In genomic region chr12:101018540-101018939, GRCh38 we compare ENCODE assay signal across 12 cellular contexts.
DNase-seq lines count a peak whose midpoint lies in the region; ATAC-seq, FAIRE-seq and TF ChIP-seq lines count a peak whose summit lies in the region.
"Had no signal": no experiment of that assay in that cellular context is flagged by ENCODE, and none has a peak within 500 bp of the region (broad histone marks: within the 10 kb centered on the region; RNA-seq: fewer than 3 reads in every experiment).

No MANE protein-coding gene starts in this region.

- no peak overlapping the region for H3K9ac ChIP-seq in HepG2 (ENCODE audit: insufficient read depth, low read depth, low read length)
- peak overlapping the region; percentile 74 for H3K9ac ChIP-seq in astrocyte (ENCODE audit: low read length)

- no peaks in the 10 kb centered on the region for H4K20me1 ChIP-seq in HepG2 (ENCODE audit: insufficient read depth, low read length)
- H4K20me1 ChIP-seq in astrocyte (ENCODE audit: insufficient read depth, low read length) = no peaks in the 10 kb centered on the region

- DNase-seq in HepG2 (ENCODE audit: low spot score) = peak; percentile 44
- no peak for DNase-seq in right lobe of liver
- DNase-seq in astrocyte (ENCODE audit: low read depth) = peak; percentile 99
- DNase-seq in iPS-NIHi11 (ENCODE audit: low spot score) = peak; percentile 30
- DNase-seq in central memory CD4-positive, alpha-beta T cell = no peak
- no peak for DNase-seq in small intestine
- DNase-seq in left lobe of liver (ENCODE audit: low spot score) = no peak
- DNase-seq: BE2C, NCI-H2029 treated with DMSO at 0.1 percent for 48 hours, uterus had no signal

- H3K27ac Mint-ChIP-seq in astrocyte (ENCODE audit: unreplicated experiment) = peak overlapping the region; percentile 99

- CTCF ChIA-PET in HepG2 (lab: Yijun Ruan, JAX; ENCODE audit: low intra/inter-chr PET ratio, low total read pairs) = no interaction called here

- no peak overlapping the region for H3K27ac ChIP-seq in HepG2 (ENCODE audit: extremely low read length, insufficient read depth, low read length)
- no peak overlapping the region for H3K27ac ChIP-seq in right lobe of liver
- H3K27ac ChIP-seq in astrocyte (ENCODE audit: low read depth, low read length) = peak overlapping the region; percentile 96
- H3K27ac ChIP-seq in small intestine (ENCODE audit: low read depth in 1 of 2, low read length in 1 of 2) = no peak overlapping the region
- H3K27ac ChIP-seq: uterus had no signal

- no TSS peak for BruUV-seq in HepG2 (replicated peaks; lab: Mats Ljungman, UMichigan)

- no peak overlapping the region for H3K4me2 ChIP-seq in HepG2 (ENCODE audit: low read depth, low read length)
- peak overlapping the region; percentile 75 for H3K4me2 ChIP-seq in astrocyte (ENCODE audit: low read length)

- WGBS in HepG2 (ENCODE audit: low lambda C conversion rate) = 1% methylated on average over 2 of the region's 2 CpGs
- 29% methylated on average over 2 of the region's 2 CpGs for WGBS in right lobe of liver (ENCODE audit: insufficient coverage, low coverage, low lambda C conversion rate, missing lambda C conversion rate)
- WGBS in small intestine, 3 donors = 37 to 65% (median 63%) methylated on average over 2 of the region's 2 CpGs

- TF ChIP-seq POLR2A in HepG2 (IDR thresholded peaks at IDR 0.05; ENCODE audit: insufficient read depth in 1 of 2, low read depth in 2 of 2, low read length in 2 of 2) = no peak
- no peak for TF ChIP-seq POLR2A in right lobe of liver (IDR thresholded peaks at IDR 0.05)

- TF ChIP-seq CTCF in HepG2 (CRISPR knock-in tag; IDR thresholded peaks at IDR 0.05) (no peak), right lobe of liver (IDR thresholded peaks at IDR 0.05) (no peak), astrocyte (IDR thresholded peaks at IDR 0.05; ENCODE audit: insufficient read depth, low read depth, low read length) (no peak)

- H3K4me3 ChIP-seq in HepG2 (replicated peaks in 1 of 3; ENCODE audit: insufficient read depth in 1 of 3, low read depth in 2 of 3, low read length in 3 of 3) = no peak overlapping the region
- no peak overlapping the region for H3K4me3 ChIP-seq in right lobe of liver
- H3K4me3 ChIP-seq in astrocyte (ENCODE audit: insufficient read depth, low read depth, low read length) = peak overlapping the region; percentile 7
- no peak overlapping the region for H3K4me3 ChIP-seq in small intestine (ENCODE audit: low read depth in 1 of 2, low read length in 2 of 2)
- H3K4me3 ChIP-seq: uterus had no signal

- H3K9me3 Mint-ChIP-seq in astrocyte (ENCODE audit: unreplicated experiment) = peaks cover 5% of the 10 kb centered on the region

- ATAC-seq in HepG2 = no peak
- no peak for ATAC-seq in right lobe of liver
- ATAC-seq in GM18870 (IDR thresholded peaks at IDR 0.05; ENCODE audit: unreplicated experiment) = no peak
- ATAC-seq in left lobe of liver = no peak

- H3K79me2 ChIP-seq in HepG2 (ENCODE audit: insufficient read depth, low read length) (no peaks in the 10 kb centered on the region), astrocyte (ENCODE audit: insufficient read depth, low read length) (no peaks in the 10 kb centered on the region)

- no peak for FAIRE-seq in HepG2 (lab: Jason Lieb, UNC)
- FAIRE-seq in astrocyte (lab: Jason Lieb, UNC) = peak; percentile 97
- FAIRE-seq in small intestine (lab: Jason Lieb, UNC) = no peak
- FAIRE-seq: GM12891 had no signal

- H3K36me3 ChIP-seq in HepG2 (replicated peaks in 1 of 2; ENCODE audit: control insufficient read depth in 1 of 2, insufficient read depth in 2 of 2, low read length in 2 of 2) (no peaks in the 10 kb centered on the region), right lobe of liver (no peaks in the 10 kb centered on the region), astrocyte (ENCODE audit: insufficient read depth, low read length) (no peaks in the 10 kb centered on the region), small intestine (ENCODE audit: control insufficient read depth in 2 of 2, insufficient read depth in 2 of 2, low read length in 2 of 2) (no peaks in the 10 kb centered on the region)
- H3K36me3 ChIP-seq: BE2C, uterus had no signal

- in situ Hi-C loops in HepG2 (cut with HindIII; ENCODE audit: extremely low pct_ligation_motif_present, low pct_unique_long_range_greater_than_20kb) = no loop called here

- peak overlapping the region; percentile 28 for H3K4me3 Mint-ChIP-seq in astrocyte (ENCODE audit: unreplicated experiment)

- peaks cover 17% of the 10 kb centered on the region for H3K36me3 Mint-ChIP-seq in astrocyte (ENCODE audit: low read depth, unreplicated experiment)

- TF ChIP-seq EP300 in HepG2 (IDR thresholded peaks at IDR 0.05; ENCODE audit: low read depth in 2 of 2, low read length in 2 of 2) = no peak
- TF ChIP-seq EP300 in HepG2 (CRISPR knock-in tag; IDR thresholded peaks at IDR 0.05; ENCODE audit: borderline replicate concordance) = no peak

- POLR2A ChIA-PET in HepG2 (lab: Yijun Ruan, JAX) = no interaction called here

- TF ChIP-seq RAD21 in HepG2 (CRISPR knock-in tag; IDR thresholded peaks at IDR 0.05) = no peak

- H3K27me3 ChIP-seq in HepG2 (ENCODE audit: control insufficient read depth in 1 of 2, insufficient read depth in 2 of 2, low read length in 2 of 2) = peaks cover 0 to 1% of the 10 kb centered on the region in 2 experiments; a peak in 1 of 5 replicates
- H3K27me3 ChIP-seq in right lobe of liver = no peaks in the 10 kb centered on the region
- H3K27me3 ChIP-seq in astrocyte (ENCODE audit: insufficient read depth, low read length) = no peaks in the 10 kb centered on the region
- H3K27me3 ChIP-seq in small intestine (ENCODE audit: control insufficient read depth in 2 of 2, insufficient read depth in 2 of 2, low read length in 2 of 2) = no peaks in the 10 kb centered on the region
- H3K27me3 ChIP-seq: BE2C, uterus had no signal

- H3K9me3 ChIP-seq in HepG2 (ENCODE audit: low read length) (no peaks in the 10 kb centered on the region), right lobe of liver (no peaks in the 10 kb centered on the region), astrocyte (ENCODE audit: insufficient read depth, low read depth, low read length) (peaks cover 5% of the 10 kb centered on the region), small intestine (ENCODE audit: control insufficient read depth, low read depth) (no peaks in the 10 kb centered on the region)
- H3K9me3 ChIP-seq: BE2C, uterus had no signal

- H3K4me1 ChIP-seq in HepG2 (ENCODE audit: insufficient read depth, low read length) (no peaks in the 10 kb centered on the region), right lobe of liver (no peaks in the 10 kb centered on the region), astrocyte (ENCODE audit: insufficient read depth, low read length) (peaks cover 37% of the 10 kb centered on the region), small intestine (ENCODE audit: control insufficient read depth in 2 of 2, insufficient read depth in 1 of 2, low read depth in 1 of 2, low read length in 1 of 2) (no peaks in the 10 kb centered on the region)
- H3K4me1 ChIP-seq: BE2C, uterus had no signal

- peaks cover 52% of the 10 kb centered on the region for H3K4me1 Mint-ChIP-seq in astrocyte (ENCODE audit: low read depth, unreplicated experiment)

- no peaks in the 10 kb centered on the region for H3K27me3 Mint-ChIP-seq in astrocyte (ENCODE audit: low read depth, unreplicated experiment)

- intact Hi-C loops in HepG2 (cut with micrococcal nuclease; ENCODE audit: unreplicated experiment) = no loop called here
- intact Hi-C loops in right lobe of liver (cut with DNase I) = no loop called here

- H2AFZ ChIP-seq in HepG2 (ENCODE audit: low read length) = no peak overlapping the region
- H2AFZ ChIP-seq in astrocyte (ENCODE audit: low read depth, low read length) = no peak overlapping the region

TF ChIP-seq in HepG2, 621 proteins besides CTCF, POLR2A, EP300 and RAD21 (continues in another document):
- TF ChIP-seq MAFF (IDR thresholded peaks at IDR 0.05; ENCODE audit: low read depth, low read length) (peak; percentile 68), POLR2AphosphoS5 (IDR thresholded peaks at IDR 0.05; ENCODE audit: low read depth, low read length) (no peak), ZNF558 (CRISPR knock-in tag; IDR thresholded peaks at IDR 0.05; ENCODE audit: borderline replicate concordance) (no peak), FOSL2 (CRISPR knock-in tag; IDR thresholded peaks at IDR 0.05) (no peak), MEIS1 (CRISPR knock-in tag; IDR thresholded peaks at IDR 0.05; ENCODE audit: borderline replicate concordance) (no peak), E2F2 (CRISPR knock-in tag; IDR thresholded peaks at IDR 0.05; ENCODE audit: borderline replicate concordance) (no peak), ZNF619 (CRISPR knock-in tag; IDR thresholded peaks at IDR 0.05) (no peak), ZNF274 (CRISPR knock-in tag; IDR thresholded peaks at IDR 0.05) (no peak), ZNF326 (CRISPR knock-in tag; IDR thresholded peaks at IDR 0.05; ENCODE audit: borderline replicate concordance) (no peak), ZNF451 (CRISPR knock-in tag; IDR thresholded peaks at IDR 0.05) (no peak)
- TF ChIP-seq, protein P1, sequence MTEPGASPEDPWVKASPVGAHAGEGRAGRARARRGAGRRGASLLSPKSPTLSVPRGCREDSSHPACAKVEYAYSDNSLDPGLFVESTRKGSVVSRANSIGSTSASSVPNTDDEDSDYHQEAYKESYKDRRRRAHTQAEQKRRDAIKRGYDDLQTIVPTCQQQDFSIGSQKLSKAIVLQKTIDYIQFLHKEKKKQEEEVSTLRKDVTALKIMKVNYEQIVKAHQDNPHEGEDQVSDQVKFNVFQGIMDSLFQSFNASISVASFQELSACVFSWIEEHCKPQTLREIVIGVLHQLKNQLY (CRISPR knock-in tag; IDR thresholded peaks at IDR 0.05) = no peak
- TF ChIP-seq, protein P2, sequence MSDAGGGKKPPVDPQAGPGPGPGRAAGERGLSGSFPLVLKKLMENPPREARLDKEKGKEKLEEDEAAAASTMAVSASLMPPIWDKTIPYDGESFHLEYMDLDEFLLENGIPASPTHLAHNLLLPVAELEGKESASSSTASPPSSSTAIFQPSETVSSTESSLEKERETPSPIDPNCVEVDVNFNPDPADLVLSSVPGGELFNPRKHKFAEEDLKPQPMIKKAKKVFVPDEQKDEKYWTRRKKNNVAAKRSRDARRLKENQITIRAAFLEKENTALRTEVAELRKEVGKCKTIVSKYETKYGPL (CRISPR knock-in tag; IDR thresholded peaks at IDR 0.05) = no peak

Comparison
In these comparisons a context has a peak if more than half of its experiments do, and no peak if none do; other contexts are left out.
1. DNase-seq: peak in HepG2 (single experiment), astrocyte (single experiment) and iPS-NIHi11 (single experiment); none in right lobe of liver (0 of 3), central memory CD4-positive, alpha-beta T cell (single experiment), small intestine (single experiment) and left lobe of liver (single experiment).